In genomic region chr7:122006687-122007086, GRCh38 we compare ENCODE assay signal across 17 cellular contexts.
DNase-seq lines count a peak whose midpoint lies in the region; ATAC-seq and TF ChIP-seq lines count a peak whose summit lies in the region.
"Had no signal": no experiment of that assay in that cellular context is flagged by ENCODE, and none has a peak within 500 bp of the region (broad histone marks: within the 10 kb centered on the region; RNA-seq: fewer than 3 reads in every experiment).

No MANE protein-coding gene starts in this region.

- H3K9me3 ChIP-seq in BE2C (no peaks in the 10 kb centered on the region), MM.1S (replicated peaks; ENCODE audit: insufficient read depth, low read length) (no peaks in the 10 kb centered on the region), right cardiac atrium (ENCODE audit: control insufficient read depth, low read length) (no peaks in the 10 kb centered on the region)
- H3K9me3 ChIP-seq: ovary had no signal

- no peaks in the 10 kb centered on the region for H3K79me2 ChIP-seq in MM.1S (ENCODE audit: low read length)

- no peak overlapping the region for H3K9ac ChIP-seq in MM.1S (ENCODE audit: low read length)

- H2AFZ ChIP-seq in MM.1S (ENCODE audit: low read length) = no peak overlapping the region

- intact Hi-C loops in right cardiac atrium (cut with DNase I) = no loop called here

- H3K4me3 ChIP-seq in BE2C (ENCODE audit: low read depth, low read length) = no peak overlapping the region
- no peak overlapping the region for H3K4me3 ChIP-seq in MM.1S (ENCODE audit: low read length)
- no peak overlapping the region for H3K4me3 ChIP-seq in right cardiac atrium (ENCODE audit: low read length)
- H3K4me3 ChIP-seq: GM12878, ovary had no signal

- ATAC-seq in right cardiac atrium (no peak), HG03565 (IDR thresholded peaks at IDR 0.05; ENCODE audit: unreplicated experiment) (no peak)
- ATAC-seq: activated naive CD4-positive, alpha-beta T cell treated with anti-CD3 and anti-CD28 coated beads, Interleukin-2, amount 50 U/mL, for 72 hours; effector memory CD8-positive, alpha-beta T cell; GM12878 had no signal

- H3K36me3 ChIP-seq in BE2C (no peaks in the 10 kb centered on the region), MM.1S (replicated peaks; ENCODE audit: insufficient read depth, low read length) (no peaks in the 10 kb centered on the region)
- H3K36me3 ChIP-seq: ovary had no signal

- H3K27ac ChIP-seq in MM.1S (ENCODE audit: low read length) = no peak overlapping the region
- no peak overlapping the region for H3K27ac ChIP-seq in right cardiac atrium (ENCODE audit: low read length)
- H3K27ac ChIP-seq: ovary had no signal

- H3K9me2 ChIP-seq in MM.1S (replicated peaks; ENCODE audit: insufficient read depth, low read length) = no peaks in the 10 kb centered on the region

- H3K27me3 ChIP-seq in BE2C (peaks cover 3% of the 10 kb centered on the region; the same call in 1 of the 2 replicates), MM.1S (replicated peaks; ENCODE audit: insufficient read depth, low read length) (no peaks in the 10 kb centered on the region), right cardiac atrium (ENCODE audit: control insufficient read depth, insufficient read depth) (no peaks in the 10 kb centered on the region)
- H3K27me3 ChIP-seq: ovary had no signal

- no peaks in the 10 kb centered on the region for H3K4me1 ChIP-seq in BE2C
- H3K4me1 ChIP-seq in MM.1S (ENCODE audit: low read length) = no peaks in the 10 kb centered on the region
- H3K4me1 ChIP-seq in right cardiac atrium (ENCODE audit: control insufficient read depth, insufficient read depth, low read length) = no peaks in the 10 kb centered on the region

- no peaks in the 10 kb centered on the region for H3F3A ChIP-seq in MM.1S (ENCODE audit: insufficient read depth, low read length)

- peak; percentile 19 for DNase-seq in BE2C
- DNase-seq in HT1080 (ENCODE audit: low read depth) = peak; percentile 84
- DNase-seq in NCI-H524 treated with DMSO at 0.1 percent for 48 hours (lab: John Stamatoyannopoulos, UW) = peak; percentile 31
- peak; percentile 3 for DNase-seq in dermis blood vessel endothelial cell
- no peak for DNase-seq in stimulated activated naive CD4-positive, alpha-beta T cell (lab: John Stamatoyannopoulos, UW)
- DNase-seq in MM.1S = no peak
- DNase-seq in right cardiac atrium = no peak
- DNase-seq: activated B cell treated with CpG ODN at 0.5 μM for 24 hours; caudate nucleus; DMS79 treated with DMSO at 0.1 percent for 48 hours; effector memory CD8-positive, alpha-beta T cell; islet precursor cell; NCI-H1048; ovary had no signal

- TF ChIP-seq CTCF in BE2C (IDR thresholded peaks at IDR 0.05; ENCODE audit: low read depth, low read length) (no peak), MM.1S (IDR thresholded peaks at IDR 0.05; ENCODE audit: low read length) (no peak)

- no peak overlapping the region for H3K4me2 ChIP-seq in MM.1S (ENCODE audit: low read depth, low read length)

- 17% methylated on average over 2 of the region's 2 CpGs for WGBS in right cardiac atrium

- H4K20me1 ChIP-seq in MM.1S (ENCODE audit: insufficient read depth, low read length) = no peaks in the 10 kb centered on the region

Comparison
In these comparisons a context has a peak if more than half of its experiments do, and no peak if none do; other contexts are left out.
1. DNase-seq: peak in BE2C (single experiment), HT1080 (single experiment), NCI-H524 treated with DMSO at 0.1 percent for 48 hours (single experiment) and dermis blood vessel endothelial cell (single experiment); none in stimulated activated naive CD4-positive, alpha-beta T cell (0 of 6), MM.1S (single experiment) and right cardiac atrium (0 of 3).